In the genomic region with DNA sequence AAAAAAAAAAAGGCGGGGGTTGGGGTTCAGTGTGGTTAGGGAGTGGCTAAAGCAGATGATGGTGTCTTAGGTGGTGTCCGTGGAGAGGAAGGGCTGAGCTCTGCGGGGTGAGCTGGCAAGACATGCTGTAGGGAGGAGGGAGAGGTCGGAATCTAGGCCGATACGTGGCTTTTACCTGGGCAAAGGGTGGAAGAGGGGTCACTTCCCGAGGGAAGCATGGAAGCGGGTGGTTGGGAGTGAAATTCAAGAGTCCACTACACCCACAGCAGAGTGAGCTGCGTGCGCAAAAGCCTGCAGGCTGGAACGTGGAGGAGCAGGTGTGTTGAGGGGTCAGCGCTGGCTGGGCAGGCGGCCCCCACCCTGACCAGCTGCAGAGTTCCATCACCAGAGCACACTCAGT, we compare ENCODE assay signal across 33 cellular contexts.
"Had no signal": no experiment of that assay in that cellular context is flagged by ENCODE, and none has a peak within 500 bp of the region (broad histone marks: within the 10 kb centered on the region; RNA-seq: fewer than 3 reads in every experiment).

No MANE protein-coding gene starts in this region.

- DNase-seq: activated B cell treated with CpG ODN at 0.5 μM for 24 hours; activated CD4-positive, alpha-beta memory T cell treated with anti-CD3 and anti-CD28 coated beads for 36 hours; activated CD4-positive, alpha-beta T cell treated with anti-CD3 and anti-CD28 coated beads for 4 hours; activated CD4-positive, alpha-beta T cell treated with anti-CD3 and anti-CD28 coated beads, Interleukin-2, amount 10 ng/mL, durations not matched to agents 24 days and 14 days; activated CD4-positive, alpha-beta T cell treated with anti-CD3 and anti-CD28 coated beads, Interleukin-2, amount 50 U/mL, for 1 hour; activated CD4-positive, alpha-beta T cell treated with anti-CD3 and anti-CD28 coated beads, Interleukin-2, amount 50 U/mL, for 4 hours; activated CD4-positive, CD25-positive, alpha-beta regulatory T cell treated with anti-CD3 and anti-CD28 coated beads, Interleukin-2, amount 50 U/mL, for 72 hours; activated CD8-positive, alpha-beta memory T cell treated with anti-CD3 and anti-CD28 coated beads, Interleukin-2, amount 50 U/mL, for 4 hours; activated CD8-positive, alpha-beta T cell treated with anti-CD3 and anti-CD28 coated beads for 36 hours; activated effector memory CD4-positive, alpha-beta T cell treated with Interleukin-2 at 50 U/mL for 16 hours; activated gamma-delta T cell; activated naive CD4-positive, alpha-beta T cell treated with anti-CD3 and anti-CD28 coated beads, Interleukin-2, amount 10 ng/mL, durations not matched to agents 7 days and 5 days; activated naive CD4-positive, alpha-beta T cell treated with Interleukin-2 at 50 U/mL for 16 hours; activated naive CD8-positive, alpha-beta T cell treated with anti-CD3 and anti-CD28 coated beads, Interleukin-2, amount 10 ng/mL, durations not matched to agents 7 days and 5 days; activated naive CD8-positive, alpha-beta T cell treated with anti-CD3 and anti-CD28 coated beads, Interleukin-2, amount 50 U/mL, for 24 hours; activated T-cell treated with anti-CD3 and anti-CD28 coated beads, Interleukin-2, amount 50 U/mL, for 24 hours; activated T-cell treated with anti-CD3 and anti-CD28 coated beads, Interleukin-2, amount 50 U/mL, for 48 hours; amygdala; anterior cingulate cortex; caudate nucleus; T-cell; T-helper 2 cell; T-helper 9 cell had no signal

- H3K4me1 Mint-ChIP-seq: activated B cell treated with CpG ODN at 0.5 μM for 24 hours; activated CD4-positive, alpha-beta T cell treated with anti-CD3 and anti-CD28 coated beads, Interleukin-2, amount 10 ng/mL, durations not matched to agents 24 days and 14 days; activated naive CD4-positive, alpha-beta T cell treated with anti-CD3 and anti-CD28 coated beads, Interleukin-2, amount 10 ng/mL, durations not matched to agents 7 days and 5 days; activated naive CD4-positive, alpha-beta T cell treated with anti-CD3 and anti-CD28 coated beads, Interleukin-2, amount 50 U/mL, for 24 hours; activated naive CD8-positive, alpha-beta T cell treated with anti-CD3 and anti-CD28 coated beads, Interleukin-2, amount 10 ng/mL, durations not matched to agents 7 days and 5 days; activated naive CD8-positive, alpha-beta T cell treated with anti-CD3 and anti-CD28 coated beads, Interleukin-2, amount 50 U/mL, for 24 hours; brain; T-cell had no signal

- H3K27ac Mint-ChIP-seq: activated B cell treated with CpG ODN at 0.5 μM for 24 hours; activated CD4-positive, alpha-beta memory T cell treated with anti-CD3 and anti-CD28 coated beads for 36 hours; activated CD4-positive, alpha-beta T cell treated with anti-CD3 and anti-CD28 coated beads, Interleukin-2, amount 10 ng/mL, durations not matched to agents 24 days and 14 days; activated CD8-positive, alpha-beta T cell treated with anti-CD3 and anti-CD28 coated beads for 36 hours; activated naive CD4-positive, alpha-beta T cell treated with anti-CD3 and anti-CD28 coated beads, Interleukin-2, amount 50 U/mL, for 24 hours; activated naive CD8-positive, alpha-beta T cell; activated naive CD8-positive, alpha-beta T cell treated with anti-CD3 and anti-CD28 coated beads, Interleukin-2, amount 10 ng/mL, durations not matched to agents 7 days and 5 days; activated naive CD8-positive, alpha-beta T cell treated with anti-CD3 and anti-CD28 coated beads, Interleukin-2, amount 50 U/mL, for 24 hours; activated T-cell treated with anti-CD3 and anti-CD28 coated beads, Interleukin-2, amount 50 U/mL, for 24 hours; activated T-helper 2 cell treated with anti-CD3 and anti-CD28 coated beads, Interferon-gamma antibody, Interleukin-2, Interleukin-4, amounts not matched to agents 10 μg/mL and 5 μg/mL and 100 μg/mL, durations not matched to agents 14 hours and 24 hours and 36 hours; brain; T-cell; T-helper 2 cell treated with Interferon-gamma antibody and Interleukin-4, amounts not matched to agents 5 μg/mL and 100 μg/mL, for 36 hours had no signal

- H3K27ac ChIP-seq: ascending aorta, cardiac muscle cell, VCaP had no signal

- H3K9me3 ChIP-seq: ascending aorta had no signal

- H3K4me1 ChIP-seq: ascending aorta had no signal

- H3K27me3 ChIP-seq: ascending aorta, cardiac muscle cell had no signal

- FAIRE-seq: bronchial epithelial cell, TTC549 had no signal

- H3K9me3 Mint-ChIP-seq: activated naive CD4-positive, alpha-beta T cell treated with anti-CD3 and anti-CD28 coated beads, Interleukin-2, amount 50 U/mL, for 24 hours had no signal

- H3K27me3 Mint-ChIP-seq: activated B cell treated with CpG ODN at 0.5 μM for 24 hours; activated CD4-positive, alpha-beta memory T cell treated with anti-CD3 and anti-CD28 coated beads for 36 hours; activated CD4-positive, alpha-beta T cell treated with anti-CD3 and anti-CD28 coated beads, Interleukin-2, amount 10 ng/mL, durations not matched to agents 24 days and 14 days; activated CD8-positive, alpha-beta T cell treated with anti-CD3 and anti-CD28 coated beads for 36 hours; activated naive CD4-positive, alpha-beta T cell treated with anti-CD3 and anti-CD28 coated beads, Interleukin-2, amount 10 ng/mL, durations not matched to agents 7 days and 5 days; activated naive CD4-positive, alpha-beta T cell treated with anti-CD3 and anti-CD28 coated beads, Interleukin-2, amount 50 U/mL, for 24 hours; activated naive CD8-positive, alpha-beta T cell; activated naive CD8-positive, alpha-beta T cell treated with anti-CD3 and anti-CD28 coated beads, Interleukin-2, amount 10 ng/mL, durations not matched to agents 7 days and 5 days; activated naive CD8-positive, alpha-beta T cell treated with anti-CD3 and anti-CD28 coated beads, Interleukin-2, amount 50 U/mL, for 24 hours; activated T-cell treated with anti-CD3 and anti-CD28 coated beads, Interleukin-2, amount 50 U/mL, for 24 hours; brain; T-cell had no signal

- ATAC-seq: activated CD8-positive, alpha-beta T cell treated with anti-CD3 and anti-CD28 coated beads for 36 hours; activated naive CD8-positive, alpha-beta T cell treated with anti-CD3 and anti-CD28 coated beads, Interleukin-2, amount 50 U/mL, for 24 hours; T-cell had no signal

- H3K4me3 Mint-ChIP-seq: activated B cell treated with CpG ODN at 0.5 μM for 24 hours; activated CD4-positive, alpha-beta memory T cell treated with anti-CD3 and anti-CD28 coated beads for 36 hours; activated CD4-positive, alpha-beta T cell treated with anti-CD3 and anti-CD28 coated beads, Interleukin-2, amount 10 ng/mL, durations not matched to agents 24 days and 14 days; activated CD8-positive, alpha-beta T cell treated with anti-CD3 and anti-CD28 coated beads for 36 hours; activated naive CD4-positive, alpha-beta T cell treated with anti-CD3 and anti-CD28 coated beads, Interleukin-2, amount 10 ng/mL, durations not matched to agents 7 days and 5 days; activated naive CD4-positive, alpha-beta T cell treated with anti-CD3 and anti-CD28 coated beads, Interleukin-2, amount 50 U/mL, for 24 hours; activated naive CD8-positive, alpha-beta T cell; activated naive CD8-positive, alpha-beta T cell treated with anti-CD3 and anti-CD28 coated beads, Interleukin-2, amount 10 ng/mL, durations not matched to agents 7 days and 5 days; activated naive CD8-positive, alpha-beta T cell treated with anti-CD3 and anti-CD28 coated beads, Interleukin-2, amount 50 U/mL, for 24 hours; activated T-cell treated with anti-CD3 and anti-CD28 coated beads, Interleukin-2, amount 50 U/mL, for 24 hours; brain; T-cell; T-helper 2 cell treated with Interferon-gamma antibody and Interleukin-4, amounts not matched to agents 5 μg/mL and 100 μg/mL, for 36 hours had no signal

- H3K4me3 ChIP-seq: ascending aorta, cardiac muscle cell had no signal
